1 cellular context compared by ENCODE assay signal in genomic region chr2:218659988-218660358, GRCh38.
TF ChIP-seq lines count a peak whose summit lies in the region.

No MANE protein-coding gene starts in this region.

TF ChIP-seq in IMR-90, 13 proteins besides CTCF, POLR2A, EP300 and RAD21 (continued from another document):
- TF ChIP-seq MAZ (IDR thresholded peaks at IDR 0.05; ENCODE audit: borderline replicate concordance, low read depth, low read length) (no peak), RFX5 (IDR thresholded peaks at IDR 0.05; ENCODE audit: low read depth, low read length) (no peak), RCOR1 (IDR thresholded peaks at IDR 0.05; ENCODE audit: insufficient replicate concordance, low read length) (no peak), NFE2L2 (IDR thresholded peaks at IDR 0.05; ENCODE audit: low read depth, low read length) (no peak), SMC3 (IDR thresholded peaks at IDR 0.05; ENCODE audit: low read depth, low read length) (no peak), USF2 (IDR thresholded peaks at IDR 0.05; ENCODE audit: low read depth, low read length) (no peak)
